8 cellular contexts compared by ENCODE assay signal in the genomic region with DNA sequence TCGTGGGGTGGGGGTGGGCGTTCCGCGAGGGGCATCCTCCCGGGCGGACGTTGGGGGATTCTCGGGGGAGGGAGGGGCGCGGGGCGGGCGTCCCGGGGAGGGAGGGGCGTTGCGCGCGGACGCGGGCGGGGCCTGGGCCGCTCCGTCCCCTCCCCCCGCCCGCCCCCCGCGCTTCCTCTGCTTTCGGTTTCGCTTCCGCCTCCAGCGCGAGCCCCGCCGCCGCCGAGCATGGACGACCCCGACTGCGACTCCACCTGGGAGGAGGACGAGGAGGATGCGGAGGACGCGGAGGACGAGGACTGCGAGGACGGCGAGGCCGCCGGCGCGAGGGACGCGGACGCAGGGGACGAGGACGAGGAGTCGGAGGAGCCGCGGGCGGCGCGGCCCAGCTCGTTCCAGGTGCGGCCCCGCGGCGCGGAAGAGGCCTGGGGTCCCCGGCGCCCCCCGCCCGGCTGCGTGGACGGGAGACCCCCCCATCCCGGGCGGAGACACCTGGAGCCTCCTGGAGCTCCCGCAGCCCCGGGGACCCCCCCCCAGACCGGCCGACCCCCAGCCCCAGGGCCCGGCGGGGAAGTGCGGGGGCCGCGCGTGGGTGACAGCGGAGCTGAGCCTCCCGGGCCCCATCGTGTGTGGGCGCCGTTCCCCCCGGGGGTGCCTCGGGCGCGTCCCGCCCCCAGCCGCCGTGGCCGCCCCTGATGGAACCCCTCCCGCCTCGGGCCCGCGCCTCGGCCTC. TPM values are rescaled to one million over a fixed set of nuclear protein-coding genes. Genes with fewer than 3 reads are reported as not detected.
DNase-seq lines count a peak whose midpoint lies in the region; ATAC-seq and TF ChIP-seq lines count a peak whose summit lies in the region.

Gene OGFR, plus strand, starts transcription at position 204 of the 733 bp plus-strand sequence. Its CDS starts 25 bp downstream, at position 229.

- WGBS in transverse colon (ENCODE audit: low coverage in 1 of 2), 2 donors, result 6% methylated on average over 6 of the region's 103 CpGs; no CpG with 5 or more reads in 1 of the 2 donors

- H3K27ac ChIP-seq in SJSA1 (peak within 1 kb of the TSS; percentile 75), osteoblast (ENCODE audit: low read depth, low read length) (peak within 1 kb of the TSS; percentile 61), transverse colon (peak within 1 kb of the TSS; percentile 90 to 94 (median 94))

- no peaks in the 10 kb centered on the region for H3K27me3 ChIP-seq in SJSA1 (replicated peaks)
- H3K27me3 ChIP-seq in osteoblast (ENCODE audit: insufficient read depth, low read length), result no peaks in the 10 kb centered on the region
- no peaks in the 10 kb centered on the region for H3K27me3 ChIP-seq in transverse colon

- peaks cover 32% of the 10 kb centered on the region for H3K79me2 ChIP-seq in osteoblast (ENCODE audit: insufficient read depth, low read length)

- intact Hi-C loops in transverse colon (cut with DNase I; ENCODE audit: low total_unique reads), result no loop called here

- DNase-seq in SJSA1 (ENCODE audit: low read depth in 1 of 2, low spot score in 2 of 2) (peak in 1 of 2 experiments; percentile 55), glomerular visceral epithelial cell (ENCODE audit: extremely low spot score) (peak; percentile 74), osteoblast (ENCODE audit: insufficient read length, low spot score, missing footprints) (peak; percentile 99), transverse colon (peak; percentile 78), cerebellar cortex (ENCODE audit: low spot score) (no peak)
- DNase-seq in activated naive CD4-positive, alpha-beta T cell treated with anti-CD3 and anti-CD28 coated beads, Interleukin-2, amount 50 U/mL, for 16 hours, result peak; percentile 72

- peaks cover 40% of the 10 kb centered on the region for H4K20me1 ChIP-seq in osteoblast (ENCODE audit: insufficient read depth, low read length)

- in situ Hi-C loops in transverse colon (cut with MboI; ENCODE audit: low pct_ligation_motif_present in 1 of 4, low pct_unique_long_range_greater_than_20kb in 1 of 4, low sequenced_read_pairs in 3 of 4), result loop anchor here in 2 of 4 donors (10.0 kb wide), 1 partner anchor 140 kb away; no protein-coding TSS in a partner anchor

- TF ChIP-seq POLR2A in GM10847 (IDR thresholded peaks at IDR 0.05; ENCODE audit: extremely low read depth, insufficient read length), result peak; percentile 69
- TF ChIP-seq POLR2A in transverse colon (IDR thresholded peaks at IDR 0.05), result peak; percentile 49

- peak within 1 kb of the TSS; percentile 99 for H3K4me3 ChIP-seq in SJSA1
- peak within 1 kb of the TSS; percentile 87 for H3K4me3 ChIP-seq in osteoblast (ENCODE audit: insufficient read depth, low read length)
- peak within 1 kb of the TSS; percentile 88 to 100 (median 96) for H3K4me3 ChIP-seq in transverse colon

- peak; percentile 39 for ATAC-seq in HG03039 (IDR thresholded peaks at IDR 0.05; ENCODE audit: unreplicated experiment)

- H3K4me2 ChIP-seq in osteoblast (ENCODE audit: insufficient read depth, low read length), result peak within 1 kb of the TSS; percentile 88

- no peaks in the 10 kb centered on the region for H3K9me3 ChIP-seq in SJSA1 (replicated peaks)
- H3K9me3 ChIP-seq in osteoblast (ENCODE audit: low read depth, low read length), result no peaks in the 10 kb centered on the region
- H3K9me3 ChIP-seq in transverse colon, result no peaks in the 10 kb centered on the region

- H2AFZ ChIP-seq in osteoblast (ENCODE audit: low read length), result peak within 1 kb of the TSS; percentile 80

- H3K4me1 ChIP-seq in SJSA1 (replicated peaks) (peaks cover 13% of the 10 kb centered on the region), osteoblast (ENCODE audit: insufficient read depth, low read length) (peaks cover 14% of the 10 kb centered on the region), transverse colon (peaks cover 17 to 30% (median 22%) of the 10 kb centered on the region in 4 donors)

- H3K36me3 ChIP-seq in SJSA1, result peaks cover 68% of the 10 kb centered on the region
- H3K36me3 ChIP-seq in osteoblast (ENCODE audit: insufficient read depth, low read length), result peaks cover 26% of the 10 kb centered on the region
- H3K36me3 ChIP-seq in transverse colon, result peaks cover 0 to 17% (median 6%) of the 10 kb centered on the region in 4 donors

- no peak for TF ChIP-seq EP300 in transverse colon (IDR thresholded peaks at IDR 0.05; ENCODE audit: low read depth)

- no peak for TF ChIP-seq CTCF in osteoblast (IDR thresholded peaks at IDR 0.05; ENCODE audit: extremely low read depth, low read depth, low read length)
- no peak for TF ChIP-seq CTCF in transverse colon (IDR thresholded peaks at IDR 0.05)

RNA-seq across cellular contexts. Expression of gene OGFR, which starts in this region (rescaled TPM):
- total RNA-seq in SJSA1 (2014; rRNA removed; shearing (Covaris generic)), result 59.2 and 73.3 TPM in 2 replicates
- total RNA-seq in osteoblast (32.4 and 39.1 TPM in 2 replicates), transverse colon (100 to 1,000 TPM in 1 of 4 donors, 10 to 100 TPM in 3; 55.2 to 137 (median 71.1) TPM)
